Comparison of ENCODE assay signal across 12 cellular contexts in genomic region chr1:84687703-84688460, GRCh38. TPM values are rescaled to one million over a fixed set of nuclear protein-coding genes. Genes with fewer than 3 reads are reported as not detected.
DNase-seq lines count a peak whose midpoint lies in the region; TF ChIP-seq lines count a peak whose summit lies in the region.
"Had no signal": no experiment of that assay in that cellular context is flagged by ENCODE, and none has a peak within 500 bp of the region (broad histone marks: within the 10 kb centered on the region; RNA-seq: fewer than 3 reads in every experiment).

No MANE protein-coding gene starts in this region.

- H3K79me2 ChIP-seq in Karpas-422 (ENCODE audit: low read length) (peaks cover 71% of the 10 kb centered on the region), neural cell (replicated peaks; ENCODE audit: insufficient read depth, low read length) (peaks cover 58% of the 10 kb centered on the region)

- TF ChIP-seq EP300 in neural cell (conservative IDR thresholded peaks at IDR 0.05; ENCODE audit: poor library complexity, severe bottlenecking): no peak

- H4K20me1 ChIP-seq in Karpas-422 (ENCODE audit: insufficient read depth, low read depth, low read length): peaks cover 10% of the 10 kb centered on the region; the same call in 1 of the 2 replicates
- H4K20me1 ChIP-seq in neural cell (ENCODE audit: insufficient read depth): no peaks in the 10 kb centered on the region

- H3F3A ChIP-seq in neural cell (ENCODE audit: insufficient read depth, low read length, poor library complexity, severe bottlenecking): no peaks in the 10 kb centered on the region

- H3K27ac ChIP-seq in Karpas-422 (ENCODE audit: low read length): no peak overlapping the region
- no peak overlapping the region for H3K27ac ChIP-seq in neural cell (ENCODE audit: low read length)
- H3K27ac ChIP-seq: tibial artery had no signal

- peak overlapping the region; percentile 13 to 96 (median 93) for H3K4me3 Mint-ChIP-seq in brain

- peaks cover 3% of the 10 kb centered on the region for H3K27me3 Mint-ChIP-seq in brain
- H3K27me3 Mint-ChIP-seq: activated CD4-positive, alpha-beta T cell treated with anti-CD3 and anti-CD28 coated beads, Interleukin-2, amount 10 ng/mL, durations not matched to agents 7 days and 5 days had no signal

- H3K36me3 ChIP-seq in Karpas-422 (ENCODE audit: insufficient read depth, low read length): 0 out of 2 replicates have a peak, but pooled peaks cover 2% of the 10 kb centered on the region
- no peaks in the 10 kb centered on the region for H3K36me3 ChIP-seq in neural cell (ENCODE audit: insufficient read depth, low read length)
- H3K36me3 ChIP-seq: tibial artery had no signal

- peak overlapping the region in 4 of 5 experiments; percentile 56 to 94 (median 80) for H3K27ac Mint-ChIP-seq in brain
- H3K27ac Mint-ChIP-seq: activated CD4-positive, alpha-beta T cell treated with anti-CD3 and anti-CD28 coated beads, Interleukin-2, amount 10 ng/mL, durations not matched to agents 7 days and 5 days had no signal

- H3K9me3 Mint-ChIP-seq in brain: no peaks in the 10 kb centered on the region
- H3K9me3 Mint-ChIP-seq: activated CD4-positive, alpha-beta T cell treated with anti-CD3 and anti-CD28 coated beads, Interleukin-2, amount 10 ng/mL, durations not matched to agents 7 days and 5 days had no signal

- TF ChIP-seq CTCF in brain (conservative IDR thresholded peaks at IDR 0.05): no peak
- no peak for TF ChIP-seq CTCF in neural cell (IDR thresholded peaks at IDR 0.05; ENCODE audit: poor library complexity, severe bottlenecking)

- TF ChIP-seq RAD21 in neural cell (conservative IDR thresholded peaks at IDR 0.05): no peak

- peaks cover 55% of the 10 kb centered on the region for H3K4me1 Mint-ChIP-seq in brain

- peaks cover 8% of the 10 kb centered on the region for H3K36me3 Mint-ChIP-seq in brain

- DNase-seq in EL (peak; percentile 63), Karpas-422 (no peak), NCI-H1105 (lab: John Stamatoyannopoulos, UW) (no peak), HuH-7.5 (ENCODE audit: low spot score) (no peak)
- DNase-seq in stimulated activated CD4-positive, alpha-beta T cell treated with anti-CD3 and anti-CD28 coated beads, Interleukin-4, amount 100 ng/mL, for 24 hours: no peak
- DNase-seq: activated CD4-positive, alpha-beta T cell treated with anti-CD3 and anti-CD28 coated beads, Interleukin-2, amount 10 ng/mL, durations not matched to agents 7 days and 5 days; activated naive CD4-positive, alpha-beta T cell treated with Interleukin-2 at 50 U/mL for 16 hours; H7; NCI-H1930; tibial artery had no signal

- H3K9ac ChIP-seq in Karpas-422 (ENCODE audit: low read length) (peak overlapping the region; percentile 87), neural cell (ENCODE audit: low read length) (no peak overlapping the region)

- H3K4me2 ChIP-seq in Karpas-422 (ENCODE audit: low read depth, low read length, poor library complexity, severe bottlenecking) (peak overlapping the region; percentile 91), neural cell (ENCODE audit: low read length) (peak overlapping the region; percentile 99)

- H3K4me1 ChIP-seq in Karpas-422 (ENCODE audit: low read length): peaks cover 56% of the 10 kb centered on the region

- H2AFZ ChIP-seq in Karpas-422 (ENCODE audit: low read length) (no peak overlapping the region), neural cell (ENCODE audit: low read depth, low read length) (no peak overlapping the region)

- H3K27me3 ChIP-seq in Karpas-422 (ENCODE audit: low read length) (no peaks in the 10 kb centered on the region), neural cell (ENCODE audit: insufficient read depth, low read depth, low read length) (no peaks in the 10 kb centered on the region)
- H3K27me3 ChIP-seq: tibial artery had no signal

- H3K4me3 ChIP-seq in Karpas-422 (ENCODE audit: low read length): peak overlapping the region; percentile 90
- peak overlapping the region; percentile 80 for H3K4me3 ChIP-seq in neural cell (ENCODE audit: low read length)
- H3K4me3 ChIP-seq: tibial artery had no signal

- H3K9me3 ChIP-seq in Karpas-422 (ENCODE audit: low read length): no peaks in the 10 kb centered on the region
- H3K9me3 ChIP-seq in neural cell (ENCODE audit: low read length): no peaks in the 10 kb centered on the region
- H3K9me3 ChIP-seq: tibial artery had no signal

- H3K9me2 ChIP-seq in Karpas-422 (replicated peaks; ENCODE audit: insufficient read depth, low read length): no peaks in the 10 kb centered on the region
- no peaks in the 10 kb centered on the region for H3K9me2 ChIP-seq in neural cell (ENCODE audit: insufficient read depth, low read length)

TF ChIP-seq in neural cell, 6 proteins besides CTCF, POLR2A, EP300 and RAD21:
- TF ChIP-seq EZH2 (IDR thresholded peaks at IDR 0.05; ENCODE audit: borderline replicate concordance, insufficient read depth, low read length, poor library complexity, severe bottlenecking) (no peak), TAF1 (IDR thresholded peaks at IDR 0.05; ENCODE audit: low read depth) (no peak), POLR2AphosphoS5 (IDR thresholded peaks at IDR 0.05) (no peak), REST (IDR thresholded peaks at IDR 0.05; ENCODE audit: borderline replicate concordance) (no peak), SMC3 (conservative IDR thresholded peaks at IDR 0.05; ENCODE audit: poor library complexity) (no peak), MXI1 (conservative IDR thresholded peaks at IDR 0.05; ENCODE audit: poor library complexity, severe bottlenecking) (no peak)

RNA-seq across cellular contexts. Expression of gene SSX2IP, which starts 2.4 kb away (rescaled TPM):
- 21.4 and 29.0 TPM in 2 replicates for total RNA-seq in Karpas-422 (2014; rRNA removed; shearing (Covaris generic); ENCODE audit: low replicate concordance)
- 8.5 TPM for polyA plus RNA-seq in brain (ENCODE audit: insufficient read depth, low read depth, low replicate concordance)
- polyA plus RNA-seq in neural cell: 21.7 and 23.5 TPM in 2 replicates
- 36.3 and 45.6 TPM in 2 replicates for polyA minus RNA-seq in neural cell
